In genomic region chr12:7932599-7933240, GRCh38 we compare ENCODE assay signal across 8 cellular contexts. TPM values are rescaled to one million over a fixed set of nuclear protein-coding genes. Genes with fewer than 3 reads are reported as not detected.
A peak's percentile ranks its signal among the peaks of the same experiment; 100 is the strongest.
DNase-seq lines count a peak whose midpoint lies in the region; ATAC-seq and TF ChIP-seq lines count a peak whose summit lies in the region.
"Not testable (repeated sequence)": the region's sequence is repeated elsewhere in the genome, so short reads cannot be mapped to it uniquely, and the experiment has no call there.

No MANE protein-coding gene starts in this region.

- DNase-seq in CD4-positive, alpha-beta memory T cell; PC-9; mammary epithelial cell; foreskin fibroblast; lower lobe of right lung; trophoblast cell; vagina (ENCODE audit: extremely low spot score in 2 of 2): not testable (repeated sequence)

- H3K27me3 Mint-ChIP-seq in CD4-positive, alpha-beta memory T cell: not testable (repeated sequence)

- H3K4me2 ChIP-seq in PC-9 (peak overlapping the region; percentile 71; the same call in 1 of the 2 replicates), mammary epithelial cell (ENCODE audit: insufficient read depth, low read depth, low read length) (peak overlapping the region; percentile 75), trophoblast cell (ENCODE audit: low read length) (peak overlapping the region; percentile 86)

- not testable (repeated sequence) for H4K20me1 ChIP-seq in PC-9 (ENCODE audit: insufficient read depth); mammary epithelial cell (ENCODE audit: insufficient read depth, low read length)

- H4K8ac ChIP-seq in trophoblast cell (ENCODE audit: low read depth, low read length): not testable (repeated sequence)

- not testable (repeated sequence) for H2AFZ ChIP-seq in PC-9; mammary epithelial cell (ENCODE audit: low read depth, low read length); trophoblast cell (ENCODE audit: insufficient read depth, low read length, poor library complexity)

- ATAC-seq in lower lobe of right lung: not testable (repeated sequence)

- H3K9ac ChIP-seq in mammary epithelial cell (ENCODE audit: insufficient read depth, low read length); trophoblast cell (ENCODE audit: low read length): not testable (repeated sequence)

- not testable (repeated sequence) for H4K91ac ChIP-seq in trophoblast cell (ENCODE audit: low read depth, low read length)

- intact Hi-C loops in CD4-positive, alpha-beta memory T cell (cut with micrococcal nuclease): loop anchor here (1.0 kb wide), 4 partner anchors 58 to 146 kb away; no protein-coding TSS in a partner anchor
- intact Hi-C loops in PC-9 (cut with micrococcal nuclease; ENCODE audit: unreplicated experiment) (loop anchor here (1.0 kb wide), 2 partner anchors 63 to 72 kb away; no protein-coding TSS in a partner anchor), mammary epithelial cell (cut with micrococcal nuclease) (loop anchor here (1.0 to 5.0 kb wide), 4 partner anchors 63 to 146 kb away; no protein-coding TSS in a partner anchor), lower lobe of right lung (cut with DNase I) (loop anchor here (10.0 kb wide), 1 partner anchor 62 kb away; no protein-coding TSS in a partner anchor)
- intact Hi-C loops in vagina (cut with DNase I): not testable (repeated sequence)

- H2BK12ac ChIP-seq in trophoblast cell (ENCODE audit: low read length): not testable (repeated sequence)

- peak overlapping the region in 2 of 7 donors; percentile 43 to 83 for H3K27ac Mint-ChIP-seq in CD4-positive, alpha-beta memory T cell

- peak overlapping the region; percentile 35 for H3K4ac ChIP-seq in trophoblast cell (ENCODE audit: low read depth, low read length)

- H3K9me3 ChIP-seq in CD4-positive, alpha-beta memory T cell (ENCODE audit: control insufficient read depth in 1 of 2, low read length in 2 of 2); HEK293 (ENCODE audit: control insufficient read depth, insufficient read depth, low read depth, low read length); PC-9 (ENCODE audit: insufficient read depth, low read depth); mammary epithelial cell (replicated peaks; ENCODE audit: insufficient read depth, low read length); lower lobe of right lung; trophoblast cell (ENCODE audit: insufficient read depth, low read depth, low read length); vagina: not testable (repeated sequence)

- H2BK5ac ChIP-seq in trophoblast cell (ENCODE audit: low read depth, low read length, poor library complexity): not testable (repeated sequence)

- H2AK5ac ChIP-seq in trophoblast cell (ENCODE audit: low read length): not testable (repeated sequence)

- peaks cover 31 to 36% of the 10 kb centered on the region in 2 donors for H3K36me3 Mint-ChIP-seq in CD4-positive, alpha-beta memory T cell

- H3K27me3 ChIP-seq in CD4-positive, alpha-beta memory T cell (ENCODE audit: insufficient read depth, low read length); PC-9 (ENCODE audit: insufficient read depth, low read depth); mammary epithelial cell (ENCODE audit: insufficient read depth, low read length); lower lobe of right lung (ENCODE audit: low read depth); trophoblast cell (ENCODE audit: insufficient read depth, low read length); vagina: not testable (repeated sequence)

- peaks cover 14% of the 10 kb centered on the region for H3K79me1 ChIP-seq in trophoblast cell (ENCODE audit: low read length)

- peaks cover 68% of the 10 kb centered on the region for H3K4me1 ChIP-seq in CD4-positive, alpha-beta memory T cell (ENCODE audit: insufficient read depth, low read length)
- not testable (repeated sequence) for H3K4me1 ChIP-seq in HEK293 (ENCODE audit: control insufficient read depth, insufficient read depth, low read length)
- H3K4me1 ChIP-seq in PC-9 (replicated peaks; ENCODE audit: insufficient read depth) (peaks cover 44% of the 10 kb centered on the region), mammary epithelial cell (ENCODE audit: insufficient read depth, low read length) (peaks cover 25% of the 10 kb centered on the region), lower lobe of right lung (peaks cover 39% of the 10 kb centered on the region), trophoblast cell (ENCODE audit: control insufficient read depth in 1 of 2, insufficient read depth in 2 of 2, low read length in 2 of 2) (peaks cover 8 to 12% of the 10 kb centered on the region in 2 experiments), vagina (peaks cover 22% of the 10 kb centered on the region)

- dilution Hi-C loops in mammary epithelial cell (cut with HindIII; ENCODE audit: low sequenced_read_pairs): loop anchor here (5.0 kb wide), 1 partner anchor 70 kb away; no protein-coding TSS in a partner anchor

- peak overlapping the region in 1 of 2 donors; percentile 84 for H3K4me3 ChIP-seq in CD4-positive, alpha-beta memory T cell (ENCODE audit: low read length in 2 of 2)
- not testable (repeated sequence) for H3K4me3 ChIP-seq in HEK293 (ENCODE audit: low read depth, low read length); PC-9; mammary epithelial cell (replicated peaks in 1 of 3; ENCODE audit: insufficient read depth in 1 of 3, low read depth in 2 of 3, low read length in 3 of 3); trophoblast cell (ENCODE audit: low read depth, low read length); vagina
- peak overlapping the region; percentile 1 to 90 for H3K4me3 ChIP-seq in foreskin fibroblast (ENCODE audit: low read depth in 1 of 2, low read length in 2 of 2)
- peak overlapping the region; percentile 62 for H3K4me3 ChIP-seq in lower lobe of right lung

- not testable (repeated sequence) for H3K9me2 ChIP-seq in PC-9 (ENCODE audit: insufficient read depth)

- not testable (repeated sequence) for TF ChIP-seq POLR2A in vagina (IDR thresholded peaks at IDR 0.05)

- POLR2A ChIA-PET in CD4-positive, alpha-beta memory T cell (lab: Charles Lee; ENCODE audit: partially characterized antibody): interaction anchor here (1.0 to 8.2 kb wide), 20 partner anchors 9 to 292 kb away, joined by 3 to 394 read pairs (median 8); partner anchors contain the start of genes C3AR1, FOXJ2 and NECAP1
- POLR2A ChIA-PET in HEK293 (lab: Yijun Ruan, JAX) (interaction anchor here (1.1 to 2.2 kb wide), 7 partner anchors 25 to 145 kb away, joined by 4 to 17 read pairs (median 6); no protein-coding TSS in a partner anchor), PC-9 (lab: Charles Lee; ENCODE audit: unreplicated experiment) (interaction anchor here (0.6 to 1.5 kb wide), 6 partner anchors 23 to 753 kb away, joined by 3 to 7 read pairs (median 6); no protein-coding TSS in a partner anchor)

- H3K18ac ChIP-seq in trophoblast cell (ENCODE audit: low read length): not testable (repeated sequence)

- not testable (repeated sequence) for H3K14ac ChIP-seq in trophoblast cell (ENCODE audit: low read length)

- H3F3A ChIP-seq in PC-9 (ENCODE audit: insufficient read depth, low read depth): peaks cover 41% of the 10 kb centered on the region

- H3K9me3 Mint-ChIP-seq in CD4-positive, alpha-beta memory T cell: not testable (repeated sequence)

- H3K27ac ChIP-seq in CD4-positive, alpha-beta memory T cell (ENCODE audit: low read depth, low read length): peak overlapping the region; percentile 90
- not testable (repeated sequence) for H3K27ac ChIP-seq in HEK293 (ENCODE audit: extremely low read depth, low read depth, low read length); PC-9; mammary epithelial cell (ENCODE audit: insufficient read depth, low read depth, low read length); trophoblast cell (ENCODE audit: low read depth, low read length)
- H3K27ac ChIP-seq in lower lobe of right lung (peak overlapping the region; percentile 87), vagina (peak overlapping the region; percentile 83)

- not testable (repeated sequence) for H3K4me3 Mint-ChIP-seq in CD4-positive, alpha-beta memory T cell

- H4K12ac ChIP-seq in trophoblast cell (ENCODE audit: low read depth, low read length): not testable (repeated sequence)

- 62% methylated on average over 11 of the region's 11 CpGs for WGBS in mammary epithelial cell (ENCODE audit: low coverage, missing lambda C conversion rate)
- no CpG with 5 or more reads among the region's 11 CpGs for WGBS in trophoblast cell (ENCODE audit: extremely low coverage, insufficient coverage, insufficient read length)

- TF ChIP-seq CTCF in HEK293 (tag by site-specific recombination; IDR thresholded peaks at IDR 0.05); PC-9 (conservative IDR thresholded peaks at IDR 0.05); mammary epithelial cell (conservative IDR thresholded peaks at IDR 0.05 in 1 of 2, IDR thresholded peaks at IDR 0.05 in 1 of 2; ENCODE audit: extremely low read depth in 1 of 2, insufficient read depth in 1 of 2, low read depth in 1 of 2, low read length in 2 of 2); foreskin fibroblast (IDR thresholded peaks at IDR 0.05; ENCODE audit: low read depth, low read length); lower lobe of right lung (IDR thresholded peaks at IDR 0.05); vagina (IDR thresholded peaks at IDR 0.05): not testable (repeated sequence)

- BruUV-seq in PC-9 (replicated peaks; lab: Mats Ljungman, UMichigan); mammary epithelial cell (replicated peaks; lab: Mats Ljungman, UMichigan): not testable (repeated sequence)

- H3K36me3 ChIP-seq in CD4-positive, alpha-beta memory T cell (ENCODE audit: insufficient read depth, low read length): peaks cover 60% of the 10 kb centered on the region
- H3K36me3 ChIP-seq in HEK293 (ENCODE audit: control insufficient read depth in 2 of 2, insufficient read depth in 1 of 2, low read length in 2 of 2) (peaks cover 38 to 62% of the 10 kb centered on the region in 2 experiments), PC-9 (ENCODE audit: low read depth) (peaks cover 12% of the 10 kb centered on the region; the same call in 1 of the 2 replicates), lower lobe of right lung (peaks cover 61% of the 10 kb centered on the region), trophoblast cell (ENCODE audit: control insufficient read depth in 1 of 2, insufficient read depth in 2 of 2, low read length in 2 of 2) (peaks cover 37 to 39% of the 10 kb centered on the region in 2 experiments), vagina (peaks cover 0 to 41% of the 10 kb centered on the region in 2 donors)
- H3K36me3 ChIP-seq in mammary epithelial cell (ENCODE audit: insufficient read depth, low read length): not testable (repeated sequence)

- peaks cover 17 to 37% (median 28%) of the 10 kb centered on the region in 4 donors for H3K4me1 Mint-ChIP-seq in CD4-positive, alpha-beta memory T cell

- H3K79me2 ChIP-seq in PC-9 (ENCODE audit: low read depth) (peaks cover 27% of the 10 kb centered on the region), mammary epithelial cell (ENCODE audit: insufficient read depth, low read length) (peaks cover 26% of the 10 kb centered on the region), trophoblast cell (ENCODE audit: control insufficient read depth, insufficient read depth, low read length, poor library complexity) (peaks cover 22% of the 10 kb centered on the region)

- H3K23ac ChIP-seq in trophoblast cell (ENCODE audit: low read length): not testable (repeated sequence)

- CTCF ChIA-PET in CD4-positive, alpha-beta memory T cell (lab: Charles Lee; ENCODE audit: partially characterized antibody): interaction anchor here (1.0 to 14.7 kb wide), 25 partner anchors 9 to 150 kb away, joined by 3 to 396 read pairs (median 6); partner anchors contain the start of genes C3AR1, FOXJ2 and NECAP1
- CTCF ChIA-PET in HEK293 (lab: Yijun Ruan, JAX): interaction anchor here (0.6 to 6.8 kb wide), 33 partner anchors 9 to 461 kb away, joined by 3 to 70 read pairs (median 6); partner anchors contain the start of gene SLC2A14
- CTCF ChIA-PET in PC-9 (lab: Charles Lee): interaction anchor here (0.6 to 2.5 kb wide), 13 partner anchors 25 to 145 kb away, joined by 4 to 28 read pairs (median 6); no protein-coding TSS in a partner anchor
- CTCF ChIA-PET in mammary epithelial cell (lab: Charles Lee; ENCODE audit: low non-redundant PET): interaction anchor here (0.5 to 1.1 kb wide), 7 partner anchors 22 to 145 kb away, joined by 3 to 17 read pairs (median 8); no protein-coding TSS in a partner anchor

- H2BK120ac ChIP-seq in trophoblast cell (ENCODE audit: insufficient read depth, low read length, poor library complexity): not testable (repeated sequence)

- in situ Hi-C loops in mammary epithelial cell (cut with MboI; ENCODE audit: low sequenced_read_pairs in 2 of 2): loop anchor here in 1 of 2 donors (5.0 to 10.0 kb wide), 2 partner anchors 65 to 68 kb away; no protein-coding TSS in a partner anchor

RNA-seq across cellular contexts. Expression of gene SLC2A3, which starts 3.3 kb away (rescaled TPM):
- 100 to 1,000 TPM; 157 to 158 TPM for total RNA-seq in CD4-positive, alpha-beta memory T cell
- polyA plus RNA-seq in CD4-positive, alpha-beta memory T cell: 100 to 1,000 TPM; 100 to 275 TPM
- total RNA-seq in PC-9 (2021) (24.9 and 26.2 TPM in 2 replicates), mammary epithelial cell (10 to 100 TPM in 1 of 2 donors, 1 to 10 TPM in 1; 5.6 to 12.5 TPM), lower lobe of right lung (133 TPM), vagina (71.7 TPM)
- polyA plus RNA-seq in mammary epithelial cell: 36.6 TPM
- 113 TPM for polyA minus RNA-seq in mammary epithelial cell
- 1,584 and 1,664 TPM in 2 replicates for polyA plus RNA-seq in trophoblast cell (2013)
